ENCODE assay signal across 1 cellular context in genomic region chr5:124736814-124737186, GRCh38.
TF ChIP-seq lines count a peak whose summit lies in the region.

No MANE protein-coding gene starts in this region.

TF ChIP-seq in HEK293, 187 proteins besides CTCF, POLR2A, EP300 and RAD21 (continued from another document):
- no peak for TF ChIP-seq ZBTB26 (tag by site-specific recombination; optimal IDR thresholded peaks at IDR 0.05)
- peak; percentile 54 for TF ChIP-seq ZBTB44 (tag by site-specific recombination; IDR thresholded peaks at IDR 0.05)
- TF ChIP-seq ZNF280C (tag by site-specific recombination; IDR thresholded peaks at IDR 0.05): no peak
- TF ChIP-seq ZNF580 (tag by site-specific recombination; IDR thresholded peaks at IDR 0.05): peak; percentile 85
- TF ChIP-seq MYNN (tag by site-specific recombination; IDR thresholded peaks at IDR 0.05; ENCODE audit: borderline replicate concordance): peak; percentile 82; the same call in 1 of the 2 replicates
- peak; percentile 97 for TF ChIP-seq PRDM6 (tag by site-specific recombination; IDR thresholded peaks at IDR 0.05)
- peak; percentile 37; the same call in 1 of the 2 replicates for TF ChIP-seq MZF1 (tag by site-specific recombination; IDR thresholded peaks at IDR 0.05; ENCODE audit: borderline replicate concordance)
- no peak for TF ChIP-seq ZNF169 (tag by site-specific recombination; IDR thresholded peaks at IDR 0.05)
- TF ChIP-seq OSR2 (tag by site-specific recombination; IDR thresholded peaks at IDR 0.05): peak; percentile 97
- TF ChIP-seq ZEB2 (tag by site-specific recombination; IDR thresholded peaks at IDR 0.05): 0 out of 2 replicates have a peak, but pooled peaks have one; percentile 44
- peak; percentile 86 for TF ChIP-seq ZNF843 (tag by site-specific recombination; IDR thresholded peaks at IDR 0.05)
- TF ChIP-seq SP7 (tag by site-specific recombination; IDR thresholded peaks at IDR 0.05): 0 out of 2 replicates have a peak, but pooled peaks have one; percentile 12
- peak; percentile 73 for TF ChIP-seq ZNF10 (tag by site-specific recombination; IDR thresholded peaks at IDR 0.05)
- TF ChIP-seq GFI1B (tag by site-specific recombination; IDR thresholded peaks at IDR 0.05): no peak
- no peak for TF ChIP-seq KLF17 (tag by site-specific recombination; IDR thresholded peaks at IDR 0.05)
- TF ChIP-seq ZXDB (tag by site-specific recombination; IDR thresholded peaks at IDR 0.05): peak; percentile 47; the same call in 1 of the 2 replicates
- no peak for TF ChIP-seq ZNF670 (tag by site-specific recombination; IDR thresholded peaks at IDR 0.05; ENCODE audit: low read depth)
- peak; percentile 86 for TF ChIP-seq IKZF3 (tag by site-specific recombination; IDR thresholded peaks at IDR 0.05)
- TF ChIP-seq ZSCAN30 (tag by site-specific recombination; IDR thresholded peaks at IDR 0.05): peak; percentile 84; the same call in 1 of the 2 replicates
